Comparison of ENCODE assay signal across 8 cellular contexts in the genomic region with DNA sequence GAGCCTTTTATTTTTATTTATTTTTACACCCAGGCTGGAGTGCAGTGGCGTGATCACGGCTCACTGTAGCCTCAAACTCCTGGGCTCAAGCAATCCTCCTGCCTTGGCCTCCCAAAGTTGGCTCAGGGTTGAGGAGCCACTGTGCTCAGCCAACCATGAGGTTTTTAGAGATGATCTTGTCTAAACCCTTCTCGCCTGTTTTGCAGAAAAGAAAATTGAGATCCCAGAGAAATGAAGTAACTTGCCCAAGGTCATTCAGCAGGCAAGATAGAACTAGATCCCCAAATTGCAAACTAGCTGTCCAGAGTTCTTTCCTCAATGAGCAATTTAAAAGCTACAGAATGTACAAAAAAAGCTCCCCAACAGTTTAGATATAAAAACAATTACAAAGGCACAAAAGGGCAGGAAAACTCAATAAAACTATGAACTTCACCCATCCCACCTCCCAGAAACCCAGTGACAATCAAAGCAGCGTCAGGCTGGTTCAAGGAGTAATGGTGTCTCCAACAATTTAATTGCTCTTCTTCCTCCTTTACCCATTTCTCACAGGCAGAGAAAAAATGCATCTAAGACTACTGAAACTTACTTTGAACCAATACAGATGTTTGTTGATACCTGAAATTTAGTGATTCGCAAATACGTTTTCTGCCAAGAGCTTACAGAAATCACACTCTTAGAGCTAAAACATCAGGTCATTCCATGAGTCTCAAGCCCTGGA. TPM values are rescaled to one million over a fixed set of nuclear protein-coding genes. Genes with fewer than 3 reads are reported as not detected.
DNase-seq lines count a peak whose midpoint lies in the region; FAIRE-seq and TF ChIP-seq lines count a peak whose summit lies in the region.

No MANE protein-coding gene starts in this region.

- no peaks in the 10 kb centered on the region for H4K20me1 ChIP-seq in BLaER1

- no peaks in the 10 kb centered on the region for H3K9me3 Mint-ChIP-seq in nephron

- no peak overlapping the region for H3K27ac ChIP-seq in BLaER1

- no peak for TF ChIP-seq POLR2A in GM12892 (IDR thresholded peaks at IDR 0.05; ENCODE audit: low read depth, low read length)

- no peak overlapping the region for H3K9ac ChIP-seq in BLaER1

- H3K36me3 Mint-ChIP-seq in nephron (ENCODE audit: low read depth): no peaks in the 10 kb centered on the region

- H3K9me3 ChIP-seq in BLaER1: no peaks in the 10 kb centered on the region

- peak overlapping the region; percentile 84 for H3K4me2 ChIP-seq in BLaER1

- peaks cover 18% of the 10 kb centered on the region for H3K27me3 ChIP-seq in BLaER1

- H3K4me1 Mint-ChIP-seq in nephron: peaks cover 33% of the 10 kb centered on the region

- H3K4me3 ChIP-seq in BLaER1: no peak overlapping the region
- H3K4me3 ChIP-seq in epithelial cell of esophagus (ENCODE audit: low read length): peak overlapping the region; percentile 84

- peak overlapping the region; percentile 92 to 94 (median 93) for H3K27ac Mint-ChIP-seq in nephron

- peak; percentile 44 for DNase-seq in RCC 7860 (ENCODE audit: low spot score)
- no peak for DNase-seq in epithelial cell of esophagus (ENCODE audit: low read depth)
- DNase-seq in GM12892 (ENCODE audit: insufficient read length): no peak
- DNase-seq in NCI-H2196 treated with DMSO at 0.1 percent for 48 hours (lab: John Stamatoyannopoulos, UW; ENCODE audit: unreplicated experiment): no peak
- no peak for DNase-seq in NCI-H2107 (lab: John Stamatoyannopoulos, UW)
- DNase-seq in activated effector memory CD4-positive, alpha-beta T cell treated with Interleukin-2 at 50 U/mL for 16 hours: no peak

- FAIRE-seq in RCC 7860 (lab: Jason Lieb, UNC) (no peak), GM12892 (lab: Jason Lieb, UNC) (no peak)

- TF ChIP-seq CTCF in epithelial cell of esophagus (IDR thresholded peaks at IDR 0.05; ENCODE audit: insufficient read depth, low read depth, low read length, missing control alignments) (no peak), nephron (IDR thresholded peaks at IDR 0.05; ENCODE audit: unreplicated experiment in 3 of 3) (no peak)

- H3K4me3 Mint-ChIP-seq in nephron: peak overlapping the region; percentile 86 to 94 (median 92)

- H3K36me3 ChIP-seq in BLaER1: no peaks in the 10 kb centered on the region

- peaks cover 12% of the 10 kb centered on the region for H3K4me1 ChIP-seq in BLaER1

- H3K27me3 Mint-ChIP-seq in nephron (ENCODE audit: low read depth): no peaks in the 10 kb centered on the region

RNA-seq across cellular contexts. Expression of a gene that starts 0.8 kb away (rescaled TPM):
- 0.13 TPM for polyA plus RNA-seq in GM12892 (2012; ENCODE audit: missing spikeins)

RNA-seq across cellular contexts. Expression of a gene that starts 15.0 kb away (rescaled TPM):
- 26.9 TPM for polyA plus RNA-seq in GM12892 (2012; ENCODE audit: missing spikeins)
